16 cellular contexts compared by ENCODE assay signal in the genomic region with DNA sequence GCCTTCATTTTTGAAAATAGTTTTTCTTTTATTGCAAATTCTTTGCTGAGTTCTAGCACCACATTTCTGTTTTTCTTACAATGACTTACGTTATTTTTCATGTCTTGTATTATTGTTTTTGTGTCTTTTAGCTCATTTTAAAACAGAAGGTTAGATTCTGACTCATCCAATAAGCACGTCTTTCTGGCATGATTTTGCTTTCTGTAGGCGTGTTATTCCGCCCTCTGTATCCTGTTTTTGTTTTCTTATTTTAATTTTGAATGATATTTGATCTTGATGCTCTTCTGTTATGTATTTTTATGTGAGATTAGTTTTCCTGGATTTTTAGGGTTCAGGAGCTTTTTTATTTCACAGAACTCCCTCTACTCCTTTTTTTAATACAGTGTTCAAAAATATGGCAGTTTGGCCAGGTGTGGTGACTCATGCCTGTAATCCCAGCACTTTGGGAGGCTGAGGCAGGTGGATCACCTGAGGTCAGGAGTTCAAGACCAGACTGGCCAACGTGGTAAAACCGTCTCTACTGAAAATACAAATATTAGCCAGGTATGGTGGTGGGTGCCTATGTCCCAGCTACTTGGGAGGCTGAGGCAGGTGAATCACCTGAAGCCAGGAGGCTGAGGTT.
DNase-seq lines count a peak whose midpoint lies in the region; ATAC-seq and TF ChIP-seq lines count a peak whose summit lies in the region.
"Had no signal": no experiment of that assay in that cellular context is flagged by ENCODE, and none has a peak within 500 bp of the region (broad histone marks: within the 10 kb centered on the region; RNA-seq: fewer than 3 reads in every experiment).

No MANE protein-coding gene starts in this region.

- peaks cover 4% of the 10 kb centered on the region; the same call in 1 of the 2 replicates for H3K27me3 ChIP-seq in ACC112 (ENCODE audit: insufficient read depth, low read length)
- no peaks in the 10 kb centered on the region for H3K27me3 ChIP-seq in hepatocyte

- no peak for TF ChIP-seq POLR2A in erythroblast (IDR thresholded peaks at IDR 0.05; ENCODE audit: low read length)

- H2AFZ ChIP-seq in ACC112 (ENCODE audit: low read length, unreplicated experiment) (no peak overlapping the region), hepatocyte (no peak overlapping the region)

- ATAC-seq in GM19463 (IDR thresholded peaks at IDR 0.05; ENCODE audit: unreplicated experiment), result no peak

- DNase-seq in HS-5 (ENCODE audit: low read depth) (peak; percentile 36), brain pericyte (ENCODE audit: low read depth, low spot score) (peak; percentile 37), foreskin melanocyte (peak; percentile 39), erythroblast (lab: John Stamatoyannopoulos, UW) (no peak), NAMALWA (ENCODE audit: low spot score) (no peak), hepatocyte (ENCODE audit: low spot score) (no peak)
- DNase-seq: activated CD4-positive, alpha-beta T cell treated with anti-CD3 and anti-CD28 coated beads for 4 hours; activated naive CD8-positive, alpha-beta T cell treated with anti-CD3 and anti-CD28 coated beads, Interleukin-2, amount 10 ng/mL, durations not matched to agents 7 days and 5 days; activated T-cell treated with anti-CD3 and anti-CD28 coated beads, Interleukin-2, amount 50 U/mL, for 1 hour; Calu3; Kasumi-1; Right ventricle myocardium superior; spleen had no signal

- no peak overlapping the region for H3K4me2 ChIP-seq in hepatocyte

- H3K79me2 ChIP-seq in ACC112 (ENCODE audit: control insufficient read depth, insufficient read depth, low read length, unreplicated experiment) (no peaks in the 10 kb centered on the region), hepatocyte (no peaks in the 10 kb centered on the region)

- H3K4me3 ChIP-seq in ACC112 (ENCODE audit: low read depth, low read length) (no peak overlapping the region), hepatocyte (no peak overlapping the region)
- H3K4me3 ChIP-seq: coronary artery, spleen had no signal

- no peaks in the 10 kb centered on the region for H3K9me3 ChIP-seq in hepatocyte (ENCODE audit: low read depth)
- H3K9me3 ChIP-seq: spleen had no signal

- H3K9me2 ChIP-seq in hepatocyte (replicated peaks; ENCODE audit: insufficient read depth), result no peaks in the 10 kb centered on the region

- H4K20me1 ChIP-seq in hepatocyte (ENCODE audit: insufficient read depth, poor library complexity, severe bottlenecking), result no peaks in the 10 kb centered on the region

- H3K36me3 ChIP-seq in ACC112 (ENCODE audit: insufficient read depth, low read length), result no peaks in the 10 kb centered on the region
- H3K36me3 ChIP-seq in hepatocyte (replicated peaks; ENCODE audit: insufficient read depth, low read depth), result no peaks in the 10 kb centered on the region
- H3K36me3 ChIP-seq: spleen had no signal

- 87% methylated on average over 6 of the region's 6 CpGs for WGBS in hepatocyte (ENCODE audit: low lambda C conversion rate, missing lambda C conversion rate)

- H3K27ac ChIP-seq in ACC112 (ENCODE audit: low read depth, low read length), result peak overlapping the region; percentile 55
- no peak overlapping the region for H3K27ac ChIP-seq in hepatocyte
- H3K27ac ChIP-seq: coronary artery, spleen had no signal

- peaks cover 24% of the 10 kb centered on the region for H3K4me1 ChIP-seq in ACC112 (ENCODE audit: control insufficient read depth, insufficient read depth, low read length, unreplicated experiment)
- H3K4me1 ChIP-seq in hepatocyte (ENCODE audit: insufficient read depth), result no peaks in the 10 kb centered on the region
- H3K4me1 ChIP-seq: spleen had no signal

- no peak for TF ChIP-seq CTCF in hepatocyte (IDR thresholded peaks at IDR 0.05; ENCODE audit: poor library complexity)

Comparison
In these comparisons a context has a peak if more than half of its experiments do, and no peak if none do; other contexts are left out.
1. DNase-seq: peak in HS-5 (single experiment), brain pericyte (single experiment) and foreskin melanocyte (single experiment); none in erythroblast (0 of 2), NAMALWA (single experiment) and hepatocyte (single experiment).